8 cellular contexts compared by ENCODE assay signal in the genomic region with DNA sequence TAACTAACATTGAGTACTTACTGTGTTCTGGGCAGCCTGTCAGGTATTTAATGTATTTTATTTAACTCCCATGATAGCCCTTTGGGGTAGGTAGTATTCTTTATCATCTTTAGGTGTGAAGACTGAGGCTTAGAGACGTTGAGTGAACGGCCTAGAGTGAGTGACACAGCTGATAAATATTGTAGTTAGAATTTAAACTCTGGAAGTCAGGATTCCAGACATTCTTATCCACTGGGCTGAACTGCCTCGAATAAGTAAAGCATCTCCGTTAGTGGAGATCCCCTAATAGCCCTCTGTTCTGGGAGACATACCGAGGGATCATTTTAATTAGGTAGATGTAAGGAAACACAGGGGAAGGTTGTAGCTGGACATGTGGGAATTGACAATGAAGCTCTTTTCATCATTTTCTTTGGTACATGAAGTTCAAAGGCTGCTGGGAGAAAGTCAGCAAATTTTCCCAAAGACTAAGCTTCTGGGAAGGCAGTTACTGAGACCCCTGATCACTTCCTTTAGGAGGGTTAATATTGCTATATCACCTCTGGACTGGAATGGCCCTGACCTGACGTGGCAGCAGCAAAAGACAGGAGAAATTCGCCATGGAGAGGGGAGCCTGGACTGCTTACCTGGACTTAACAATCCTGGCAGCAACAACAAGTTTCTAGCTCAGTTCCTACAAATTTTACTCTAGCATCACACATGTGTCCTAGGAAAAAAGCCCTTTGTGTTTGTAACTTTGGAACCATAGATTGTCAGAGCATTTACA. TPM values are rescaled to one million over a fixed set of nuclear protein-coding genes. Genes with fewer than 3 reads are reported as not detected.
DNase-seq lines count a peak whose midpoint lies in the region; ATAC-seq, FAIRE-seq and TF ChIP-seq lines count a peak whose summit lies in the region.
"Had no signal": no experiment of that assay in that cellular context is flagged by ENCODE, and none has a peak within 500 bp of the region (broad histone marks: within the 10 kb centered on the region; RNA-seq: fewer than 3 reads in every experiment).

No MANE protein-coding gene starts in this region.

- CTCF ChIA-PET in PC-3 (lab: Charles Lee), result interaction anchor here (0.5 to 1.3 kb wide), 13 partner anchors 8 to 655 kb away, joined by 3 to 10 read pairs (median 4); a partner anchor contains a TSS

- BruUV-seq in PC-3 (replicated peaks; lab: Mats Ljungman, UMichigan), result no TSS peak

- H3K27me3 ChIP-seq in PC-3 (ENCODE audit: low read length), result no peaks in the 10 kb centered on the region
- H3K27me3 ChIP-seq: SJSA1 had no signal

- H3K9me3 ChIP-seq in PC-3 (ENCODE audit: low read length), result no peaks in the 10 kb centered on the region
- H3K9me3 ChIP-seq: SJSA1 had no signal

- peak overlapping the region; percentile 56 for H2AFZ ChIP-seq in PC-3 (ENCODE audit: low read length)

- H3F3A ChIP-seq in PC-3 (ENCODE audit: low read length, unreplicated experiment), result peaks cover 4% of the 10 kb centered on the region

- intact Hi-C loops in PC-3 (cut with micrococcal nuclease), result loop anchor here (1.0 to 10.0 kb wide), 5 partner anchors 150 to 839 kb away; no protein-coding TSS in a partner anchor

- no peak overlapping the region for H3K9ac ChIP-seq in PC-3 (ENCODE audit: low read length)

- no peaks in the 10 kb centered on the region for H4K20me1 ChIP-seq in PC-3 (ENCODE audit: low read length)

- TF ChIP-seq POLR2A in GM12891 (IDR thresholded peaks at IDR 0.05; ENCODE audit: low read depth, low read length), result no peak

- ATAC-seq in PC-3 (no peak), HG03442 (IDR thresholded peaks at IDR 0.05; ENCODE audit: unreplicated experiment) (no peak)

- POLR2A ChIA-PET in PC-3 (lab: Charles Lee; ENCODE audit: unreplicated experiment), result interaction anchor here (0.6 to 0.7 kb wide), 2 partner anchors 12 to 152 kb away, joined by 3 read pairs; a partner anchor contains a TSS

- no peak overlapping the region for H3K27ac ChIP-seq in PC-3 (ENCODE audit: low read length)
- H3K27ac ChIP-seq: SJSA1 had no signal

- no peaks in the 10 kb centered on the region for H3K36me3 ChIP-seq in PC-3 (ENCODE audit: low read depth, low read length)
- H3K36me3 ChIP-seq: SJSA1 had no signal

- TF ChIP-seq CTCF in GM12865 (IDR thresholded peaks at IDR 0.05; ENCODE audit: insufficient read depth, low read depth, low read length, missing control alignments), result no peak
- TF ChIP-seq CTCF in PC-3 (conservative IDR thresholded peaks at IDR 0.05; ENCODE audit: low read depth, low read length), result no peak
- TF ChIP-seq CTCF in fibroblast of pulmonary artery (IDR thresholded peaks at IDR 0.05; ENCODE audit: low read length, missing control alignments), result no peak

- H3K4me3 ChIP-seq in GM12865 (ENCODE audit: low read depth, low read length) (peak overlapping the region; percentile 25), PC-3 (ENCODE audit: low read length) (peak overlapping the region; percentile 39; the same call in 1 of the 2 replicates), fibroblast of pulmonary artery (replicated peaks; ENCODE audit: low read depth, low read length) (peak overlapping the region; percentile 41)
- H3K4me3 ChIP-seq: SJSA1 had no signal

- DNase-seq in GM12865 (ENCODE audit: low read depth) (no peak), PC-3 (no peak), fibroblast of pulmonary artery (ENCODE audit: low read depth) (no peak), renal cortical epithelial cell (ENCODE audit: low read depth) (peak; percentile 64), GM12891 (ENCODE audit: insufficient read length, low spot score) (no peak)
- DNase-seq in activated effector memory CD4-positive, alpha-beta T cell treated with Interleukin-2 at 50 U/mL for 16 hours, result no peak

- H3K4me2 ChIP-seq in PC-3 (ENCODE audit: low read length), result peak overlapping the region; percentile 81

- no peak for FAIRE-seq in GM12891 (lab: Jason Lieb, UNC)

- no peaks in the 10 kb centered on the region for H3K79me2 ChIP-seq in PC-3 (ENCODE audit: low read length)

- H3K4me1 ChIP-seq in PC-3 (ENCODE audit: insufficient read depth, low read length), result peaks cover 23% of the 10 kb centered on the region

- H3K9me2 ChIP-seq in PC-3 (replicated peaks; ENCODE audit: low read length), result no peaks in the 10 kb centered on the region

TF ChIP-seq in GM12891, 5 proteins besides CTCF, POLR2A, EP300 and RAD21:
- TF ChIP-seq PAX5 (IDR thresholded peaks at IDR 0.05; ENCODE audit: insufficient read depth, low read length, severe bottlenecking) (no peak), POU2F2 (IDR thresholded peaks at IDR 0.05; ENCODE audit: low read depth, low read length) (no peak), POLR2AphosphoS5 (IDR thresholded peaks at IDR 0.05; ENCODE audit: low read depth, low read length) (no peak), TAF1 (IDR thresholded peaks at IDR 0.05; ENCODE audit: low read depth, low read length) (no peak), SPI1 (IDR thresholded peaks at IDR 0.05; ENCODE audit: low read depth, low read length) (no peak)

RNA-seq across cellular contexts. Expression of a gene that starts 11.7 kb away (rescaled TPM):
- total RNA-seq in PC-3 (2014; rRNA removed), result 185 and 266 TPM in 2 replicates
- 259 and 370 TPM in 2 replicates for total RNA-seq in renal cortical epithelial cell
- polyA plus RNA-seq in GM12891 (2012; ENCODE audit: low read depth, missing spikeins), result 58.3 TPM
